ENCODE assay signal across 8 cellular contexts in the genomic region with DNA sequence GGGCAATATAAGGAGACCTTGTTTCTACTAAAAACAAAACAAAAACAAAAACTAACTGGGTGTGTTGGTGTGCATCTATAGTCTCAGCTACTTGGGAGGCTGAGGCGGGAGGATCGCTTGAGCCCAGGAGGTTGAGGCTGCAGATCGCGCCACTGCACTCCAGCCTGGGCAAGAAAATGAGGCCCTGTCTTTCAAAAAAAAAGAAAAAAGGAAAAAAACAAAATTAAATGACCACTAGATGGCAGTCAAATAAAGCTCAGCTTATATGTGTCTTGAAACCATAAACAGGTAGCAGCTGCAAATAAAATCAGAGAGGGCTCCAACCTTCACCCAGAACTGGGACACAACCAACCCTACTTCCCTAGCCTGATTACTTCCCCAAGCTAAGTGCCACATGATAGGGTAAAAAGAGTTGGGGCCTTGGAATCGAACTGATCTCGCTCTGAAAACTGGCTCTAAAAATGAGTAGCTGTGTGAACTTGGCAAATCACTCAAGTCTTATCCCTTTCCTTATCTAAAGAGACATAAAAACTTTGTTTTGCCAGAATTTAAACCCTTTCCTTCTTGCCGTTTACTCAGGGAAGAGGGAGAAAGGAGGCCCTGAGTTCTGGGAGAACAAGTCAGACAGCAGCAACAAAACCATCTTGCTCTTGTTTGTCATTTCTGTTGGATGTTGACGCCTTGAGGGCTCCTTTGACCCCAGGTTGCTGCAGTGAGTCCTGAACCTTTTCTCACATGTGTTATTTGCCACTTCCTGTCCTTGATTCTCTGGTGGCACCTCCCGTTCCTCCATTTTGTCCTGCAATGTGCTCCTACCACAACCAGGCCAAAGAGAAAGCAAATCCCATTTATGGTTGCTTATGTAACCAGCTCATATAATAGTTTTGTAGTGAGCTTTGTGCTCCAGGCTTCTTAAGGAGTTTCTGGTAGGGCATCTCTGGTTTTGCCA.
A peak's percentile ranks its signal among the peaks of the same experiment; 100 is the strongest.
DNase-seq lines count a peak whose midpoint lies in the region; ATAC-seq, FAIRE-seq and TF ChIP-seq lines count a peak whose summit lies in the region.

No MANE protein-coding gene starts in this region.

- DNase-seq in DMS114 treated with DMSO at 0.1 percent for 48 hours (lab: John Stamatoyannopoulos, UW; ENCODE audit: unreplicated experiment) (peak; percentile 71), KBM-7 (peak; percentile 89), RCC 7860 (ENCODE audit: low spot score) (peak; percentile 32), coronary artery (ENCODE audit: low spot score) (no peak), lung (ENCODE audit: low spot score) (no peak)
- DNase-seq in activated CD4-positive, CD25-positive, alpha-beta regulatory T cell treated with anti-CD3 and anti-CD28 coated beads, Interleukin-2, amount 50 U/mL, for 72 hours: no peak
- DNase-seq in activated CD4-positive, alpha-beta T cell treated with anti-CD3 and anti-CD28 coated beads, Interleukin-2, amount 50 U/mL, for 1 hour: no peak

- no peaks in the 10 kb centered on the region for H3K36me3 ChIP-seq in lung (ENCODE audit: control insufficient read depth in 2 of 2, insufficient read depth in 2 of 2, low read length in 2 of 2)

- peak; percentile 76 for ATAC-seq in GM19395 (IDR thresholded peaks at IDR 0.05; ENCODE audit: unreplicated experiment)
- ATAC-seq in lung (ENCODE audit: insufficient read depth, low FRiP score): peak; percentile 65

- peak; percentile 54 for FAIRE-seq in RCC 7860 (lab: Jason Lieb, UNC)

- 50 to 56% methylated on average over 9 of the region's 9 CpGs for WGBS in lung, 2 donors

- in situ Hi-C loops in KBM-7 (cut with MboI; ENCODE audit: low pct_unique_long_range_greater_than_20kb, low sequenced_read_pairs): no loop called here

- peaks cover 3 to 5% of the 10 kb centered on the region in 2 donors for H3K4me1 ChIP-seq in lung (ENCODE audit: control insufficient read depth in 2 of 2, insufficient read depth in 2 of 2, low read length in 2 of 2)

- H3K4me3 ChIP-seq in coronary artery (no peak overlapping the region), lung (no peak overlapping the region)

- peak overlapping the region in 1 of 2 donors; percentile 24 for H3K27ac ChIP-seq in coronary artery
- H3K27ac ChIP-seq in lung (ENCODE audit: low read depth in 1 of 2, low read length in 1 of 2): no peak overlapping the region

- H3K27me3 ChIP-seq in lung (ENCODE audit: control insufficient read depth, insufficient read depth): no peaks in the 10 kb centered on the region

- H3K9me3 ChIP-seq in lung (ENCODE audit: control insufficient read depth in 2 of 2, insufficient read depth in 1 of 2, low read length in 1 of 2): no peaks in the 10 kb centered on the region

- TF ChIP-seq CTCF in coronary artery (IDR thresholded peaks at IDR 0.05): peak; percentile 40
- no peak for TF ChIP-seq CTCF in lung (IDR thresholded peaks at IDR 0.05; ENCODE audit: control extremely low read depth, extremely low read depth)

Comparison
In these comparisons a context has a peak if more than half of its experiments do, and no peak if none do; other contexts are left out.
1. DNase-seq: peak in DMS114 treated with DMSO at 0.1 percent for 48 hours (single experiment), KBM-7 (single experiment) and RCC 7860 (single experiment); none in coronary artery (single experiment), lung (single experiment), activated CD4-positive, CD25-positive, alpha-beta regulatory T cell treated with anti-CD3 and anti-CD28 coated beads, Interleukin-2, amount 50 U/mL, for 72 hours (single experiment) and activated CD4-positive, alpha-beta T cell treated with anti-CD3 and anti-CD28 coated beads, Interleukin-2, amount 50 U/mL, for 1 hour (single experiment).